In genomic region chr1:228393811-228394570, GRCh38 we compare ENCODE assay signal across 15 cellular contexts. TPM values are rescaled to one million over a fixed set of nuclear protein-coding genes. Genes with fewer than 3 reads are reported as not detected.
A peak's percentile ranks its signal among the peaks of the same experiment; 100 is the strongest.
DNase-seq lines count a peak whose midpoint lies in the region; ATAC-seq, FAIRE-seq and TF ChIP-seq lines count a peak whose summit lies in the region.
"Had no signal": no experiment of that assay in that cellular context is flagged by ENCODE, and none has a peak within 500 bp of the region (broad histone marks: within the 10 kb centered on the region; RNA-seq: fewer than 3 reads in every experiment).

No MANE protein-coding gene starts in this region.

- no peak overlapping the region for H3K4me3 Mint-ChIP-seq in activated CD4-positive, alpha-beta T cell treated with anti-CD3 and anti-CD28 coated beads, Interleukin-2, amount 10 ng/mL, durations not matched to agents 7 days and 5 days
- no peak overlapping the region for H3K4me3 Mint-ChIP-seq in stimulated activated effector memory CD8-positive, alpha-beta T cell treated with anti-CD3 and anti-CD28 coated beads, Interleukin-12 subunit alpha, Interleukin-12 subunit beta, amount 100 ng/mL, for 72 hours
- H3K4me3 Mint-ChIP-seq: activated naive CD4-positive, alpha-beta T cell treated with anti-CD3 and anti-CD28 coated beads, Interleukin-2, amount 50 U/mL, for 24 hours had no signal

- no peak overlapping the region for H3K4me2 ChIP-seq in SK-N-SH

- H3K4me3 ChIP-seq in SK-N-SH (ENCODE audit: low read depth in 2 of 2, low read length in 1 of 2) (no peak overlapping the region), left ventricle myocardium inferior (no peak overlapping the region)
- H3K4me3 ChIP-seq: heart right ventricle had no signal

- ATAC-seq in stimulated activated effector memory CD8-positive, alpha-beta T cell treated with anti-CD3 and anti-CD28 coated beads, Interleukin-12 subunit alpha, Interleukin-12 subunit beta, amount 100 ng/mL, for 72 hours = no peak
- ATAC-seq in HG03342 (IDR thresholded peaks at IDR 0.05; ENCODE audit: unreplicated experiment) = no peak

- peak overlapping the region; percentile 57 for H3K27ac Mint-ChIP-seq in activated CD4-positive, alpha-beta T cell treated with anti-CD3 and anti-CD28 coated beads, Interleukin-2, amount 10 ng/mL, durations not matched to agents 7 days and 5 days
- H3K27ac Mint-ChIP-seq in stimulated activated effector memory CD8-positive, alpha-beta T cell treated with anti-CD3 and anti-CD28 coated beads, Interleukin-12 subunit alpha, Interleukin-12 subunit beta, amount 100 ng/mL, for 72 hours = peak overlapping the region; percentile 34
- H3K27ac Mint-ChIP-seq: activated naive CD4-positive, alpha-beta T cell treated with anti-CD3 and anti-CD28 coated beads, Interleukin-2, amount 50 U/mL, for 24 hours had no signal

- no peak overlapping the region for H3K9ac ChIP-seq in SK-N-SH

- no peaks in the 10 kb centered on the region for H3K9me3 Mint-ChIP-seq in activated CD4-positive, alpha-beta T cell treated with anti-CD3 and anti-CD28 coated beads, Interleukin-2, amount 10 ng/mL, durations not matched to agents 7 days and 5 days
- H3K9me3 Mint-ChIP-seq in stimulated activated effector memory CD8-positive, alpha-beta T cell treated with anti-CD3 and anti-CD28 coated beads, Interleukin-12 subunit alpha, Interleukin-12 subunit beta, amount 100 ng/mL, for 72 hours = no peaks in the 10 kb centered on the region
- H3K9me3 Mint-ChIP-seq: activated naive CD4-positive, alpha-beta T cell treated with anti-CD3 and anti-CD28 coated beads, Interleukin-2, amount 50 U/mL, for 24 hours had no signal

- peaks cover 36% of the 10 kb centered on the region for H3K36me3 Mint-ChIP-seq in activated CD4-positive, alpha-beta T cell treated with anti-CD3 and anti-CD28 coated beads, Interleukin-2, amount 10 ng/mL, durations not matched to agents 7 days and 5 days (ENCODE audit: low read depth)
- H3K36me3 Mint-ChIP-seq in stimulated activated effector memory CD8-positive, alpha-beta T cell treated with anti-CD3 and anti-CD28 coated beads, Interleukin-12 subunit alpha, Interleukin-12 subunit beta, amount 100 ng/mL, for 72 hours = peaks cover 64% of the 10 kb centered on the region

- no peaks in the 10 kb centered on the region for H3K79me2 ChIP-seq in SK-N-SH (ENCODE audit: insufficient read depth)

- peaks cover 20% of the 10 kb centered on the region for H3K4me1 Mint-ChIP-seq in activated CD4-positive, alpha-beta T cell treated with anti-CD3 and anti-CD28 coated beads, Interleukin-2, amount 10 ng/mL, durations not matched to agents 7 days and 5 days
- H3K4me1 Mint-ChIP-seq in stimulated activated effector memory CD8-positive, alpha-beta T cell treated with anti-CD3 and anti-CD28 coated beads, Interleukin-12 subunit alpha, Interleukin-12 subunit beta, amount 100 ng/mL, for 72 hours = peaks cover under 1% of the 10 kb centered on the region

- no peak for FAIRE-seq in HTR-8/SVneo (lab: Jason Lieb, UNC)

- WGBS in SK-N-SH (ENCODE audit: low lambda C conversion rate) = 93% methylated on average over 5 of the region's 9 CpGs

- no peak for DNase-seq in activated CD4-positive, alpha-beta T cell treated with anti-CD3 and anti-CD28 coated beads, Interleukin-2, amount 10 ng/mL, durations not matched to agents 7 days and 5 days
- DNase-seq in activated CD4-positive, alpha-beta T cell treated with anti-CD3 and anti-CD28 coated beads, Interleukin-2, amount 50 U/mL, for 4 hours = no peak
- DNase-seq in SK-N-SH = no peak
- no peak for DNase-seq in left ventricle myocardium inferior
- DNase-seq in stimulated activated effector memory CD8-positive, alpha-beta T cell treated with anti-CD3 and anti-CD28 coated beads, Interleukin-12 subunit alpha, Interleukin-12 subunit beta, amount 100 ng/mL, for 72 hours (ENCODE audit: low spot score in 2 of 2) = no peak
- DNase-seq in HTR-8/SVneo (ENCODE audit: insufficient read length, low spot score) = no peak
- DNase-seq in NCI-H345 (lab: John Stamatoyannopoulos, UW) = no peak
- DNase-seq: 8988T; GF-D8; retina; stimulated activated CD4-positive, alpha-beta T cell treated with anti-CD3 and anti-CD28 coated beads, Interleukin-2, amount 100 ng/mL, for 24 hours had no signal

- no peaks in the 10 kb centered on the region for H3K9me3 ChIP-seq in SK-N-SH
- H3K9me3 ChIP-seq in left ventricle myocardium inferior (replicated peaks) = no peaks in the 10 kb centered on the region
- H3K9me3 ChIP-seq: heart right ventricle had no signal

- no peak for TF ChIP-seq EP300 in SK-N-SH (IDR thresholded peaks at IDR 0.05; ENCODE audit: borderline replicate concordance in 1 of 2, low read depth in 1 of 2, low read length in 1 of 2)

- TF ChIP-seq CTCF in SK-N-SH (IDR thresholded peaks at IDR 0.05) (no peak), left ventricle myocardium inferior (IDR thresholded peaks at IDR 0.05; ENCODE audit: borderline replicate concordance) (no peak)

- intact Hi-C loops in left ventricle myocardium inferior (cut with micrococcal nuclease) = no loop called here

- POLR2A ChIA-PET in activated CD4-positive, alpha-beta T cell treated with anti-CD3 and anti-CD28 coated beads, Interleukin-2, amount 10 ng/mL, durations not matched to agents 7 days and 5 days (lab: Charles Lee) = no interaction called here
- POLR2A ChIA-PET in SK-N-SH (lab: Yijun Ruan, JAX) = interaction anchor here (1.3 kb wide), 1 partner anchor 63 kb away, joined by 5 read pairs; a partner anchor contains a TSS

- H3K36me3 ChIP-seq in SK-N-SH (replicated peaks in 1 of 2; ENCODE audit: control insufficient read depth in 1 of 2, insufficient read depth in 2 of 2, low read length in 1 of 2) (peaks cover 0 to 51% of the 10 kb centered on the region in 2 experiments), left ventricle myocardium inferior (peaks cover 56% of the 10 kb centered on the region)

- no peaks in the 10 kb centered on the region for H3K27me3 Mint-ChIP-seq in activated CD4-positive, alpha-beta T cell treated with anti-CD3 and anti-CD28 coated beads, Interleukin-2, amount 10 ng/mL, durations not matched to agents 7 days and 5 days
- H3K27me3 Mint-ChIP-seq: activated naive CD4-positive, alpha-beta T cell treated with anti-CD3 and anti-CD28 coated beads, Interleukin-2, amount 50 U/mL, for 24 hours had no signal

- CTCF ChIA-PET in activated CD4-positive, alpha-beta T cell treated with anti-CD3 and anti-CD28 coated beads, Interleukin-2, amount 10 ng/mL, durations not matched to agents 7 days and 5 days (lab: Charles Lee) = interaction anchor here (0.9 to 1.8 kb wide), 3 partner anchors 11 to 13 kb away, joined by 3 to 6 read pairs (median 4); no protein-coding TSS in a partner anchor
- CTCF ChIA-PET in SK-N-SH (lab: Yijun Ruan, JAX) = interaction anchor here (0.9 to 2.0 kb wide), 3 partner anchors 15 to 227 kb away, joined by 3 to 7 read pairs (median 4); no protein-coding TSS in a partner anchor

- H3K27me3 ChIP-seq in SK-N-SH (ENCODE audit: insufficient read depth) (no peaks in the 10 kb centered on the region), left ventricle myocardium inferior (ENCODE audit: low read depth) (no peaks in the 10 kb centered on the region)
- H3K27me3 ChIP-seq: heart right ventricle had no signal

- H3K27ac ChIP-seq in SK-N-SH (ENCODE audit: low read depth in 2 of 2, low read length in 1 of 2) (no peak overlapping the region), left ventricle myocardium inferior (replicated peaks) (peak overlapping the region; percentile 55)

- no peaks in the 10 kb centered on the region for H3K9me2 ChIP-seq in SK-N-SH

- no peak for TF ChIP-seq RAD21 in SK-N-SH (IDR thresholded peaks at IDR 0.05; ENCODE audit: low read length)

- peaks cover 9% of the 10 kb centered on the region; the same call in 1 of the 2 replicates for H4K20me1 ChIP-seq in SK-N-SH (ENCODE audit: insufficient read depth)

- H3K4me1 ChIP-seq in SK-N-SH (ENCODE audit: control insufficient read depth in 1 of 2, insufficient read depth in 2 of 2, low read depth in 1 of 2, low read length in 1 of 2) (peaks cover 0 to 13% of the 10 kb centered on the region in 2 experiments; a peak in 1 of 4 replicates), left ventricle myocardium inferior (peaks cover 16% of the 10 kb centered on the region)

- no peaks in the 10 kb centered on the region for H3F3A ChIP-seq in SK-N-SH (replicated peaks; ENCODE audit: insufficient read depth)

- no peak overlapping the region for H2AFZ ChIP-seq in SK-N-SH (ENCODE audit: low read depth)

TF ChIP-seq in SK-N-SH, 30 proteins besides CTCF, POLR2A, EP300 and RAD21 (continues in another document):
- TF ChIP-seq NFIC (IDR thresholded peaks at IDR 0.05; ENCODE audit: borderline replicate concordance) = no peak
- TF ChIP-seq MAX (IDR thresholded peaks at IDR 0.05; ENCODE audit: low read depth) = no peak
- TF ChIP-seq USF1 (IDR thresholded peaks at IDR 0.05; ENCODE audit: borderline replicate concordance, low read depth) = no peak
- no peak for TF ChIP-seq CHD2 (IDR thresholded peaks at IDR 0.05; ENCODE audit: low read length, partially characterized antibody)
- TF ChIP-seq RFX5 (IDR thresholded peaks at IDR 0.05; ENCODE audit: low read length) = no peak

RNA-seq across cellular contexts. Expression of gene TRIM11, which starts 12.6 kb away (rescaled TPM):
- total RNA-seq in activated CD4-positive, alpha-beta T cell treated with anti-CD3 and anti-CD28 coated beads, Interleukin-2, amount 10 ng/mL, durations not matched to agents 7 days and 5 days = 10 to 100 TPM; 54.4 to 62.4 TPM
- 11.1 and 16.1 TPM in 2 replicates for polyA plus RNA-seq in SK-N-SH (2012; rRNA removed)
- polyA plus RNA-seq in SK-N-SH (2012; cell fraction: cytosol; rRNA removed) = 6.9 and 10.8 TPM in 2 replicates
- polyA plus RNA-seq in SK-N-SH (2012; cell fraction: nucleus; rRNA removed) = 47.1 and 60.3 TPM in 2 replicates
- total RNA-seq in left ventricle myocardium inferior = 6.2 TPM

RNA-seq across cellular contexts. Expression of gene TRIM17, which starts 22.7 kb away (rescaled TPM):
- total RNA-seq in activated CD4-positive, alpha-beta T cell treated with anti-CD3 and anti-CD28 coated beads, Interleukin-2, amount 10 ng/mL, durations not matched to agents 7 days and 5 days = under 1 TPM; 0.73 to 0.99 TPM
- 1.5 and 1.6 TPM in 2 replicates for polyA plus RNA-seq in SK-N-SH (2012; rRNA removed)
- 0.35 and 0.69 TPM in 2 replicates for polyA plus RNA-seq in SK-N-SH (2012; cell fraction: cytosol; rRNA removed)
- polyA plus RNA-seq in SK-N-SH (2012; cell fraction: nucleus; rRNA removed) = 13.2 TPM in 2 replicates
- 0.36 TPM for total RNA-seq in left ventricle myocardium inferior
- total RNA-seq: myocyte had no signal
